Comparison of ENCODE assay signal across 9 cellular contexts in the genomic region with DNA sequence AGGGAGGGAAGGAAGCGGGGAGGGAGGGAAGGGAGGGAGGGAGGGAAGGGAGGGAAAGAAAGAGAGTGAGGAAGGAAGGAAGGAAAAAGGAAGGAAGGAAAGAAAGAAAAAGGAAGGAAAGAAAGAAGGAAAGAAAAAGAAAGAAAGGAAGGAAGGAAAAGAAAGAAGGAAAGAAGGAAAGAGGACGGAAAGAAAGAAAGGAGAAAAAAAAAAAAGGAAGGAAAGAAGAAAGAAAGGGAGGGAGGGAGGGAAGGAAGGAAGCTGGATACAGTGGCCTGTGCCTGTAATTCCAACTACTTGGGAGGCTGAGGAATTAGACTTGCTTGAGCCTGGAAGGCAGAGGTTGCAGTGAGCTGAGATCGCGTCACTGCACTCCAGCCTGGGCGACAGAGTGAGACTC. TPM values are rescaled to one million over a fixed set of nuclear protein-coding genes. Genes with fewer than 3 reads are reported as not detected.
"Had no signal": no experiment of that assay in that cellular context is flagged by ENCODE, and none has a peak within 500 bp of the region (broad histone marks: within the 10 kb centered on the region; RNA-seq: fewer than 3 reads in every experiment).

No MANE protein-coding gene starts in this region.

- H3K27ac ChIP-seq: HL-60 had no signal

- H3K27ac Mint-ChIP-seq: GM23338, HFFc6 had no signal

- ATAC-seq: HepG2 had no signal

- H3K4me3 ChIP-seq: GM23338 had no signal

- H3K9me3 Mint-ChIP-seq: GM23338, H9, HFFc6 had no signal

- H3K4me3 Mint-ChIP-seq: GM23338, HFFc6 had no signal

- DNase-seq: H9, HCEC 1CT, HFFc6, IMR-90, KBM-7 had no signal

RNA-seq across cellular contexts. Expression of a gene that starts 35.3 kb away (rescaled TPM):
- total RNA-seq: HT1080 had no signal
